ENCODE assay signal across 9 cellular contexts in the genomic region with DNA sequence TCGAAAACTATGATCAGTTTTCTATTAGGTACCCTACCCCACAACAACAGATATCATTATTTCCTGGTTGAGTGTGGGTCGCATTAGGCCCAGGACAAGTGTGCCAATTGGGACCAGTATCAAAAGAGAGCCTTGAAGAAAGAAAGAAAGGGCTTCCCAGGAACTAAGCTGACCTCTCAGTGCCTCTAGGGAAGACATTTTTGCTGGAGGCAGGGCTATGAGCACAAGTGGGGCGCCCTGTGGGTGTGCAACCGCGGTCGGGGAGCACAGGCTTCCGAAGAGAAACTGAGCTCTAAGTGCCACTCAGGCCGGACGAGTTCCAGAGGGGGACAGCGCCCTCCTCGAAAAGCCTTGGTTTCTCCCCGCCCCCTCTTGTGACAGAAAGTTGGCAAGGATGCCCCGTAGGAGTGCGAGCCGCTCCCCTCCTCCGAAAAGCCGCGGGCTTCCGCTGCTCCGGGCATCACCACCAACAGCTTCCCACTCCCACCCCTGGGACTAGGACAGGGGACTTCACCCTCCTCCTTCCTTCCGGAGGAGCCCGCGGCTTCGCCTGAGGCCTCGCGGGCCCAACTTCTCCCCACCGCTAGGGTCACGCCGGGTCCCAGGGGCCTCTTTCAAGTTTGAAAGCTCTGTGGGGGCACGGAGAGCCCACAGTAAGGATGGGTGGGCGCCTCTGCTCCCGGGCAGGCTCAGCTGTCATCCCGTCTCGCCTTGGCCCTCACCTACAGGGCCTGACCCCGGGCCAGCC. TPM values are rescaled to one million over a fixed set of nuclear protein-coding genes. Genes with fewer than 3 reads are reported as not detected.
A peak's percentile ranks its signal among the peaks of the same experiment; 100 is the strongest.
DNase-seq lines count a peak whose midpoint lies in the region; ATAC-seq and TF ChIP-seq lines count a peak whose summit lies in the region.
"Had no signal": no experiment of that assay in that cellular context is flagged by ENCODE, and none has a peak within 500 bp of the region (broad histone marks: within the 10 kb centered on the region; RNA-seq: fewer than 3 reads in every experiment).

No MANE protein-coding gene starts in this region.

- H3K27me3 Mint-ChIP-seq in CD8-positive, alpha-beta memory T cell = peaks cover 56 to 62% of the 10 kb centered on the region in 2 donors

- POLR2A ChIA-PET in CD8-positive, alpha-beta memory T cell (lab: Charles Lee) = no interaction called here
- POLR2A ChIA-PET in PC-9 (lab: Charles Lee; ENCODE audit: unreplicated experiment) = no interaction called here

- H3K27ac Mint-ChIP-seq in CD8-positive, alpha-beta memory T cell = no peak overlapping the region

- no TSS peak for BruUV-seq in PC-9 (replicated peaks; lab: Mats Ljungman, UMichigan)

- H3K36me3 ChIP-seq in CD8-positive, alpha-beta memory T cell (ENCODE audit: insufficient read depth, low read length) = no peaks in the 10 kb centered on the region
- H3K36me3 ChIP-seq in PC-9 (ENCODE audit: low read depth) (no peaks in the 10 kb centered on the region), parathyroid adenoma (ENCODE audit: control insufficient read depth, insufficient read depth, low read length) (no peaks in the 10 kb centered on the region)

- DNase-seq in CD8-positive, alpha-beta memory T cell = no peak
- peak; percentile 12 to 46 for DNase-seq in PC-9
- DNase-seq in foreskin fibroblast = peak in 1 of 2 donors; percentile 79
- no peak for DNase-seq in ecto neural progenitor cell (ENCODE audit: low spot score)
- no peak for DNase-seq in NCI-H187 (lab: John Stamatoyannopoulos, UW)
- DNase-seq in GOT3 (lab: John Stamatoyannopoulos, UW) = no peak

- H3F3A ChIP-seq in PC-9 (ENCODE audit: insufficient read depth, low read depth) = peaks cover 16% of the 10 kb centered on the region

- peak overlapping the region; percentile 12 to 68 (median 32) for H3K4me3 Mint-ChIP-seq in CD8-positive, alpha-beta memory T cell

- no peak for ATAC-seq in HG02571 (IDR thresholded peaks at IDR 0.05; ENCODE audit: unreplicated experiment)

- H3K9me3 Mint-ChIP-seq in CD8-positive, alpha-beta memory T cell = peaks cover 0 to 2% (median 0%) of the 10 kb centered on the region in 5 donors

- no peak for TF ChIP-seq CTCF in PC-9 (conservative IDR thresholded peaks at IDR 0.05)
- TF ChIP-seq CTCF in foreskin fibroblast (IDR thresholded peaks at IDR 0.05; ENCODE audit: low read depth, low read length) = no peak
- TF ChIP-seq CTCF in parathyroid adenoma (IDR thresholded peaks at IDR 0.05) = no peak

- H3K36me3 Mint-ChIP-seq in CD8-positive, alpha-beta memory T cell = no peaks in the 10 kb centered on the region

- H3K4me2 ChIP-seq in PC-9 = peak overlapping the region; percentile 92
- H3K4me2 ChIP-seq in parathyroid adenoma (ENCODE audit: low read length) = peak overlapping the region; percentile 24

- no peaks in the 10 kb centered on the region for H3K9me3 ChIP-seq in CD8-positive, alpha-beta memory T cell (ENCODE audit: low read length)
- peaks cover under 1% of the 10 kb centered on the region; the same call in 1 of the 2 replicates for H3K9me3 ChIP-seq in PC-9 (ENCODE audit: insufficient read depth, low read depth)
- H3K9me3 ChIP-seq in parathyroid adenoma (ENCODE audit: control insufficient read depth, low read length) = no peaks in the 10 kb centered on the region

- H3K27ac ChIP-seq in CD8-positive, alpha-beta memory T cell (ENCODE audit: low read depth, low read length) = no peak overlapping the region
- H3K27ac ChIP-seq in PC-9 (no peak overlapping the region), parathyroid adenoma (peak overlapping the region; percentile 37)
- H3K27ac ChIP-seq: HL-60 had no signal

- peaks cover 80% of the 10 kb centered on the region for H3K27me3 ChIP-seq in CD8-positive, alpha-beta memory T cell (ENCODE audit: insufficient read depth, low read length, poor library complexity, severe bottlenecking)
- H3K27me3 ChIP-seq in PC-9 (ENCODE audit: insufficient read depth, low read depth) (no peaks in the 10 kb centered on the region), parathyroid adenoma (ENCODE audit: control insufficient read depth, insufficient read depth, low read length) (peaks cover 35% of the 10 kb centered on the region)

- no peak overlapping the region for H3K4me3 ChIP-seq in CD8-positive, alpha-beta memory T cell (ENCODE audit: low read length)
- H3K4me3 ChIP-seq in PC-9 = peak overlapping the region; percentile 96
- H3K4me3 ChIP-seq in foreskin fibroblast (ENCODE audit: low read depth in 1 of 2, low read length in 2 of 2) = peak overlapping the region; percentile 77 to 80
- peak overlapping the region; percentile 19 for H3K4me3 ChIP-seq in parathyroid adenoma (ENCODE audit: low read depth, low read length)

- no peaks in the 10 kb centered on the region for H4K20me1 ChIP-seq in PC-9 (ENCODE audit: insufficient read depth)

- peaks cover 36% of the 10 kb centered on the region for H3K4me1 ChIP-seq in CD8-positive, alpha-beta memory T cell (ENCODE audit: insufficient read depth, low read length)
- H3K4me1 ChIP-seq in PC-9 (replicated peaks; ENCODE audit: insufficient read depth) = 0 out of 2 replicates have a peak, but pooled peaks cover 6% of the 10 kb centered on the region
- no peaks in the 10 kb centered on the region for H3K4me1 ChIP-seq in parathyroid adenoma

- intact Hi-C loops in PC-9 (cut with micrococcal nuclease; ENCODE audit: unreplicated experiment) = no loop called here

- H3K9me2 ChIP-seq in PC-9 (ENCODE audit: insufficient read depth) = no peaks in the 10 kb centered on the region

- CTCF ChIA-PET in CD8-positive, alpha-beta memory T cell (lab: Charles Lee) = interaction anchor here (1.2 to 1.7 kb wide), 2 partner anchors 222 to 320 kb away, joined by 3 to 5 read pairs; no protein-coding TSS in a partner anchor
- CTCF ChIA-PET in PC-9 (lab: Charles Lee) = interaction anchor here (0.6 to 0.7 kb wide), 2 partner anchors 222 to 486 kb away, joined by 3 read pairs; no protein-coding TSS in a partner anchor

- peaks cover 12 to 24% (median 16%) of the 10 kb centered on the region in 3 donors for H3K4me1 Mint-ChIP-seq in CD8-positive, alpha-beta memory T cell

- no peak overlapping the region for H3K9ac ChIP-seq in parathyroid adenoma

- peak overlapping the region; percentile 90 for H2AFZ ChIP-seq in PC-9
- H2AFZ ChIP-seq in parathyroid adenoma = peak overlapping the region; percentile 17

- peaks cover 48% of the 10 kb centered on the region for H3K79me2 ChIP-seq in PC-9 (ENCODE audit: low read depth)
- no peaks in the 10 kb centered on the region for H3K79me2 ChIP-seq in parathyroid adenoma

RNA-seq across cellular contexts. Expression of gene NR2F1-AS1, which starts 2.0 kb away (rescaled TPM):
- total RNA-seq in CD8-positive, alpha-beta memory T cell = not detected
- polyA plus RNA-seq in CD8-positive, alpha-beta memory T cell = not detected
- total RNA-seq in PC-9 (2021) = 5.9 and 6.0 TPM in 2 replicates

RNA-seq across cellular contexts. Expression of gene NR2F1, which starts 4.0 kb away (rescaled TPM):
- not detected for total RNA-seq in CD8-positive, alpha-beta memory T cell
- not detected for polyA plus RNA-seq in CD8-positive, alpha-beta memory T cell
- 1.1 and 1.3 TPM in 2 replicates for total RNA-seq in PC-9 (2021)

Comparison
In these comparisons a context has a peak if more than half of its experiments do, and no peak if none do; other contexts are left out.
1. DNase-seq: peak in PC-9 (2 of 2); none in CD8-positive, alpha-beta memory T cell (0 of 5), ecto neural progenitor cell (single experiment), NCI-H187 (0 of 2) and GOT3 (single experiment).